In the genomic region with DNA sequence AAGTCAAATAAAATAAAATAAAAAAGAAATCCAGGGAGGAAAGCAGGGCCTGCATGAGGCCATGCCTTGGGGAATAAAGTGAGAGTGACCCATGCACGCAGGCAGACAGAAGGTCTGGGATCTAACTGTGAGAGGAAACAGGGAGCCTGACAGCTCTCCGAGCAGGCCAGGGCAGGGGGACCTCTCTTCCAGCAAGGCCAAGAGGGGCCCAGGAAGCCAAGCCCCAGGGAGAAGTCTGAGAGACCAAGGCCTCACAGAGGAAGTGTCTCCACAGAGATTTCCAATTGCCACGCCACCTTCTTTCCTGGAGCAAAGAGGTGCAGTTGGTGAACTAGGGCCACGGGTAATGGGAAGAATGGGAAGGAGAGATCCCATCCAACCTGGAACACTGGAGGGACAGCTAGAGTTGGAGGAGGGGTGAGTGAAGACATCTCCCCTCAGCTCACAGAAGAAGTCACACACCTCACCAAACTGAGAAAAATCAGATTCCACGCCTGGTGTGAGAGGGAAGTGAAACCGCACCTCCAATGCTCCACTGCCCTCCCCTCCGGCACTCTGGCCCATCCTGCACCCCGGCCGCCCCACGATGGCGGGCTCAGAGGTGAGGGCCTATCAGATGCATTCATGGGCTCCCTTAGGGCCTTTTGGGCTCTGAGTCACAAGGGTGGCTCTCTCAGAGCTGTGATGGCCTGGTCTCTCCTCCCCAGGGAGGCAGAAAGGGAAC, we compare ENCODE assay signal across 8 cellular contexts. TPM values are rescaled to one million over a fixed set of nuclear protein-coding genes. Genes with fewer than 3 reads are reported as not detected.
A peak's percentile ranks its signal among the peaks of the same experiment; 100 is the strongest.
DNase-seq lines count a peak whose midpoint lies in the region; ATAC-seq and TF ChIP-seq lines count a peak whose summit lies in the region.

No MANE protein-coding gene starts in this region.

- no peak overlapping the region for H3K4me3 Mint-ChIP-seq in Calu3 (ENCODE audit: low read depth, unreplicated experiment)

- no peaks in the 10 kb centered on the region for H3K4me1 Mint-ChIP-seq in Calu3 (ENCODE audit: low read depth, unreplicated experiment)

- intact Hi-C loops in left cardiac atrium (cut with DNase I), result no loop called here
- intact Hi-C loops in Calu3 (cut with micrococcal nuclease; ENCODE audit: unreplicated experiment), result no loop called here

- TF ChIP-seq CTCF in Calu3 (IDR thresholded peaks at IDR 0.05; ENCODE audit: unreplicated experiment), result no peak

- CTCF ChIA-PET in Calu3 (lab: Charles Lee), result no interaction called here

- H3K27ac Mint-ChIP-seq in Calu3 (ENCODE audit: unreplicated experiment), result no peak overlapping the region

- H3K27me3 Mint-ChIP-seq in Calu3 (ENCODE audit: unreplicated experiment), result no peaks in the 10 kb centered on the region

- BruUV-seq in Calu3 (replicated peaks; lab: Mats Ljungman, UMichigan), result no TSS peak

- ATAC-seq in GM18502 (IDR thresholded peaks at IDR 0.05; ENCODE audit: poor library complexity, unreplicated experiment), result peak; percentile 67
- peak; percentile 65 for ATAC-seq in GM21390 (IDR thresholded peaks at IDR 0.05; ENCODE audit: unreplicated experiment)
- peak; percentile 50 for ATAC-seq in HG03439 (IDR thresholded peaks at IDR 0.05; ENCODE audit: unreplicated experiment)
- peak; percentile 53 for ATAC-seq in esophagus mucosa
- ATAC-seq in left cardiac atrium, result no peak

- no peaks in the 10 kb centered on the region for H3K36me3 Mint-ChIP-seq in Calu3 (ENCODE audit: insufficient read depth, unreplicated experiment)

- DNase-seq in stimulated activated naive CD4-positive, alpha-beta T cell (lab: John Stamatoyannopoulos, UW), result no peak
- DNase-seq in KG1 (lab: John Stamatoyannopoulos, UW) (no peak), left cardiac atrium (no peak), Calu3 (no peak)

- no peaks in the 10 kb centered on the region for H3K9me3 Mint-ChIP-seq in Calu3 (ENCODE audit: low read depth, unreplicated experiment)

RNA-seq across cellular contexts. Expression of gene TAF8, which starts 25.1 kb away (rescaled TPM):
- total RNA-seq in esophagus mucosa (13.8 TPM), left cardiac atrium (10 to 100 TPM; 20.5 to 25.3 TPM), Calu3 (2022) (32.6 and 34.0 TPM in 2 replicates)

Comparison
In these comparisons a context has a peak if more than half of its experiments do, and no peak if none do; other contexts are left out.
1. ATAC-seq: peak in GM18502 (single experiment), GM21390 (single experiment), HG03439 (single experiment) and esophagus mucosa (single experiment); none in left cardiac atrium (0 of 2).